In genomic region chr10:109456566-109457361, GRCh38 we compare ENCODE assay signal across 11 cellular contexts.
DNase-seq lines count a peak whose midpoint lies in the region; ATAC-seq and TF ChIP-seq lines count a peak whose summit lies in the region.
"Had no signal": no experiment of that assay in that cellular context is flagged by ENCODE, and none has a peak within 500 bp of the region (broad histone marks: within the 10 kb centered on the region; RNA-seq: fewer than 3 reads in every experiment).

No MANE protein-coding gene starts in this region.

- ATAC-seq in stimulated activated naive CD8-positive, alpha-beta T cell treated with anti-CD3 and anti-CD28 coated beads, Interleukin-15, amount 100 ng/mL, for 72 hours = no peak
- ATAC-seq: activated naive CD4-positive, alpha-beta T cell treated with anti-CD3 and anti-CD28 coated beads, Interleukin-2, amount 50 U/mL, for 72 hours; CD8-positive, alpha-beta T cell had no signal

- no peaks in the 10 kb centered on the region for H3K4me1 Mint-ChIP-seq in stimulated activated naive CD8-positive, alpha-beta T cell treated with anti-CD3 and anti-CD28 coated beads, Interleukin-15, amount 100 ng/mL, for 72 hours

- H3K4me3 ChIP-seq in astrocyte of the cerebellum (ENCODE audit: low read depth, low read length) (peak overlapping the region; percentile 34), rectal smooth muscle tissue (ENCODE audit: low read length) (peak overlapping the region; percentile 17)

- no peaks in the 10 kb centered on the region for H3K4me1 ChIP-seq in rectal smooth muscle tissue (ENCODE audit: control insufficient read depth, insufficient read depth, low read length)

- H3K27ac ChIP-seq in rectal smooth muscle tissue (ENCODE audit: low read depth, low read length) = no peak overlapping the region

- no peak overlapping the region for H3K9ac ChIP-seq in rectal smooth muscle tissue (ENCODE audit: low read length)

- no peak overlapping the region for H3K4me3 Mint-ChIP-seq in stimulated activated naive CD8-positive, alpha-beta T cell treated with anti-CD3 and anti-CD28 coated beads, Interleukin-15, amount 100 ng/mL, for 72 hours
- H3K4me3 Mint-ChIP-seq: CD8-positive, alpha-beta T cell had no signal

- no peaks in the 10 kb centered on the region for H3K36me3 ChIP-seq in rectal smooth muscle tissue (ENCODE audit: control insufficient read depth, insufficient read depth, low read length)

- peaks cover 6% of the 10 kb centered on the region for H3K27me3 ChIP-seq in rectal smooth muscle tissue (ENCODE audit: control insufficient read depth, insufficient read depth, low read length)

- peaks cover 26% of the 10 kb centered on the region for H3K27me3 Mint-ChIP-seq in stimulated activated naive CD8-positive, alpha-beta T cell treated with anti-CD3 and anti-CD28 coated beads, Interleukin-15, amount 100 ng/mL, for 72 hours

- H3K9me3 Mint-ChIP-seq in stimulated activated naive CD8-positive, alpha-beta T cell treated with anti-CD3 and anti-CD28 coated beads, Interleukin-15, amount 100 ng/mL, for 72 hours = no peaks in the 10 kb centered on the region
- H3K9me3 Mint-ChIP-seq: CD8-positive, alpha-beta T cell had no signal

- DNase-seq in ELR (ENCODE audit: low read depth) (peak; percentile 7), astrocyte of the cerebellum (ENCODE audit: low read depth) (no peak), iPS-NIHi11 (ENCODE audit: low spot score) (peak; percentile 63), GOT3 (lab: John Stamatoyannopoulos, UW) (no peak), KG1 (lab: John Stamatoyannopoulos, UW) (no peak), amniotic stem cell (lab: John Stamatoyannopoulos, UW) (no peak)
- no peak for DNase-seq in stimulated activated naive CD8-positive, alpha-beta T cell treated with anti-CD3 and anti-CD28 coated beads, Interleukin-15, amount 100 ng/mL, for 72 hours
- DNase-seq: CD8-positive, alpha-beta T cell; RPMI8226 had no signal

- no peak for TF ChIP-seq CTCF in astrocyte of the cerebellum (IDR thresholded peaks at IDR 0.05; ENCODE audit: low read depth, low read length, missing control alignments)

- in situ Hi-C loops in astrocyte of the cerebellum (cut with HindIII; ENCODE audit: low sequenced_read_pairs) = no loop called here

- no peak overlapping the region for H3K27ac Mint-ChIP-seq in stimulated activated naive CD8-positive, alpha-beta T cell treated with anti-CD3 and anti-CD28 coated beads, Interleukin-15, amount 100 ng/mL, for 72 hours
- H3K27ac Mint-ChIP-seq: activated naive CD4-positive, alpha-beta T cell treated with anti-CD3 and anti-CD28 coated beads, Interleukin-2, amount 50 U/mL, for 72 hours; CD8-positive, alpha-beta T cell had no signal

Comparison
In these comparisons a context has a peak if more than half of its experiments do, and no peak if none do; other contexts are left out.
1. DNase-seq: peak in ELR (single experiment) and iPS-NIHi11 (single experiment); none in astrocyte of the cerebellum (single experiment), stimulated activated naive CD8-positive, alpha-beta T cell treated with anti-CD3 and anti-CD28 coated beads, Interleukin-15, amount 100 ng/mL, for 72 hours (0 of 2), GOT3 (single experiment), KG1 (single experiment) and amniotic stem cell (single experiment).